ENCODE assay signal across 22 cellular contexts in genomic region chr14:27995688-27996087, GRCh38.
DNase-seq lines count a peak whose midpoint lies in the region; ATAC-seq and TF ChIP-seq lines count a peak whose summit lies in the region.
"Had no signal": no experiment of that assay in that cellular context is flagged by ENCODE, and none has a peak within 500 bp of the region (broad histone marks: within the 10 kb centered on the region; RNA-seq: fewer than 3 reads in every experiment).

No MANE protein-coding gene starts in this region.

- no TSS peak for BruUV-seq in IMR-90 (replicated peaks; lab: Mats Ljungman, UMichigan)

- POLR2A ChIA-PET in IMR-90 (lab: Charles Lee; ENCODE audit: unreplicated experiment) (no interaction called here), GM10248 (lab: Yijun Ruan, JAX) (no interaction called here)

- no peak overlapping the region for H3K9ac ChIP-seq in IMR-90 (ENCODE audit: low read depth, low read length)
- H3K9ac ChIP-seq: GM23248 had no signal

- H2BK5ac ChIP-seq in IMR-90 (ENCODE audit: low read depth, low read length, poor library complexity, severe bottlenecking) = no peak overlapping the region

- H2BK15ac ChIP-seq in IMR-90 (ENCODE audit: low read depth, low read length) = no peak overlapping the region

- H3K79me1 ChIP-seq in IMR-90 (ENCODE audit: low read depth in 1 of 2, low read length in 2 of 2) = no peaks in the 10 kb centered on the region

- no peak overlapping the region for H2AFZ ChIP-seq in IMR-90 (replicated peaks; ENCODE audit: low read length, poor library complexity)
- H2AFZ ChIP-seq: GM23248 had no signal

- intact Hi-C loops in IMR-90 (cut with micrococcal nuclease) = no loop called here

- H2BK20ac ChIP-seq in IMR-90 (ENCODE audit: low read depth, low read length) = no peak overlapping the region

- DNase-seq in IMR-90 (no peak), NCI-H187 treated with DMSO at 0.1 percent for 48 hours (lab: John Stamatoyannopoulos, UW) (peak; percentile 98), NCI-H345 treated with DMSO at 0.1 percent for 48 hours (lab: John Stamatoyannopoulos, UW; ENCODE audit: unreplicated experiment) (peak; percentile 99), epithelial cell of esophagus (ENCODE audit: low read depth) (peak; percentile 14), pons (ENCODE audit: low spot score) (no peak), NCI-H1694 treated with DMSO at 0.1 percent for 48 hours (lab: John Stamatoyannopoulos, UW) (no peak), GM10248 (ENCODE audit: extremely low spot score) (no peak)
- DNase-seq: activated CD4-positive, alpha-beta T cell treated with anti-CD3 and anti-CD28 coated beads for 36 hours; activated CD8-positive, alpha-beta memory T cell treated with anti-CD3 and anti-CD28 coated beads, Interleukin-2, amount 50 U/mL, for 48 hours; effector memory CD4-positive, alpha-beta T cell; GDM1; GM23248; heart right ventricle; KG1; NCI-H1048; OCI-M1; stimulated activated CD4-positive, alpha-beta T cell treated with anti-CD3 and anti-CD28 coated beads, Interleukin-12 subunit alpha, Interleukin-12 subunit beta, amount 100 ng/mL, for 4 hours; stimulated activated naive B cell treated with anti-CD40 and anti-IgM and Interleukin-4, amounts not matched to agents 10 μg/mL and 1 μg/mL and 100 μg/mL, for 72 hours; T-helper 9 cell; tibial artery had no signal

- H3K18ac ChIP-seq in IMR-90 (ENCODE audit: low read depth, low read length) = no peak overlapping the region

- H3K9me3 ChIP-seq in IMR-90 (ENCODE audit: control insufficient read depth, insufficient read depth, low read length) = peaks cover 8% of the 10 kb centered on the region
- H3K9me3 ChIP-seq: tibial artery had no signal

- no peak overlapping the region for H3K14ac ChIP-seq in IMR-90 (replicated peaks; ENCODE audit: low read depth, low read length)

- dilution Hi-C loops in IMR-90 (cut with HindIII; ENCODE audit: low sequenced_read_pairs, unreplicated experiment) = no loop called here

- no peak overlapping the region for H2AK5ac ChIP-seq in IMR-90 (ENCODE audit: low read depth, low read length)

- no peak overlapping the region for H3K56ac ChIP-seq in IMR-90 (ENCODE audit: extremely low read depth, insufficient read depth, low read length)

- no peak overlapping the region for H4K91ac ChIP-seq in IMR-90 (ENCODE audit: insufficient read depth, low read depth, low read length)

- no peaks in the 10 kb centered on the region for H4K20me1 ChIP-seq in IMR-90 (ENCODE audit: insufficient read depth, low read length)

- H3K27me3 ChIP-seq in IMR-90 (ENCODE audit: control insufficient read depth, insufficient read depth, low read length) = no peaks in the 10 kb centered on the region
- H3K27me3 ChIP-seq: heart right ventricle, tibial artery had no signal

- 20% methylated on average over 1 of the region's 5 CpGs; no CpG with 5 or more reads in 1 of the 2 experiments for WGBS in IMR-90 (ENCODE audit: extremely low coverage in 2 of 2, insufficient read length in 1 of 2), 2 experiments

- H4K5ac ChIP-seq in IMR-90 (ENCODE audit: low read depth, low read length) = no peak overlapping the region

- H3K4me3 ChIP-seq in IMR-90 (ENCODE audit: insufficient read depth, low read depth, low read length) (no peak overlapping the region), epithelial cell of esophagus (ENCODE audit: low read length) (no peak overlapping the region)
- H3K4me3 ChIP-seq: GM23248, heart right ventricle, SK-N-MC, tibial artery had no signal

- in situ Hi-C loops in IMR-90 (cut with MboI; ENCODE audit: low sequenced_read_pairs) = no loop called here

- no peak for TF ChIP-seq RAD21 in IMR-90 (IDR thresholded peaks at IDR 0.05; ENCODE audit: low read length)

- no peak overlapping the region for H4K8ac ChIP-seq in IMR-90 (ENCODE audit: low read depth in 2 of 2, low read length in 2 of 2)

- ATAC-seq in IMR-90 (ENCODE audit: low read depth) (no peak), HG03571 (IDR thresholded peaks at IDR 0.05; ENCODE audit: unreplicated experiment) (no peak)
- ATAC-seq: activated CD4-positive, alpha-beta T cell treated with anti-CD3 and anti-CD28 coated beads for 36 hours; heart right ventricle; stimulated activated naive B cell treated with anti-CD40 and anti-IgM and Interleukin-4, amounts not matched to agents 10 μg/mL and 1 μg/mL and 100 μg/mL, for 72 hours had no signal

- H3K36me3 ChIP-seq in IMR-90 (ENCODE audit: control insufficient read depth, insufficient read depth, low read length) = no peaks in the 10 kb centered on the region
- H3K36me3 ChIP-seq: heart right ventricle, tibial artery had no signal

- H3K4me2 ChIP-seq in IMR-90 (ENCODE audit: low read depth, low read length) = no peak overlapping the region

- TF ChIP-seq CTCF in IMR-90 (conservative IDR thresholded peaks at IDR 0.05; ENCODE audit: low read depth, low read length) = no peak
- TF ChIP-seq CTCF in epithelial cell of esophagus (IDR thresholded peaks at IDR 0.05; ENCODE audit: insufficient read depth, low read depth, low read length, missing control alignments) = no peak
- no peak for TF ChIP-seq CTCF in GM10248 (IDR thresholded peaks at IDR 0.05; ENCODE audit: control extremely low read depth, extremely low read depth, low read depth, missing control alignments)

- H2AK9ac ChIP-seq in IMR-90 (replicated peaks; ENCODE audit: low read depth, low read length, poor library complexity) = no peak overlapping the region

- no peak overlapping the region for H2BK120ac ChIP-seq in IMR-90 (ENCODE audit: low read depth, low read length)

- CTCF ChIA-PET in IMR-90 (lab: Yijun Ruan, JAX) (no interaction called here), GM10248 (lab: Yijun Ruan, JAX) (no interaction called here)

- no peaks in the 10 kb centered on the region for H3K9me1 ChIP-seq in IMR-90 (ENCODE audit: insufficient read depth, low read length)

- no peak for TF ChIP-seq POLR2A in IMR-90 (IDR thresholded peaks at IDR 0.05; ENCODE audit: low read depth, low read length)

- H3K4ac ChIP-seq in IMR-90 (ENCODE audit: low read depth, low read length) = no peak overlapping the region

- no peak overlapping the region for H3K23ac ChIP-seq in IMR-90 (ENCODE audit: low read depth, low read length)

- no peak overlapping the region for H3K27ac ChIP-seq in IMR-90 (ENCODE audit: insufficient read depth, low read length)
- H3K27ac ChIP-seq: GM23248, heart right ventricle, SK-N-MC, tibial artery had no signal

- H3K4me1 ChIP-seq in IMR-90 (ENCODE audit: control insufficient read depth, insufficient read depth, low read length) = no peaks in the 10 kb centered on the region
- H3K4me1 ChIP-seq: heart right ventricle, tibial artery had no signal

TF ChIP-seq in IMR-90, 13 proteins besides CTCF, POLR2A, EP300 and RAD21:
- TF ChIP-seq MXI1 (IDR thresholded peaks at IDR 0.05; ENCODE audit: borderline replicate concordance, low read depth, low read length) = no peak
- peak; percentile 74 for TF ChIP-seq CEBPB (IDR thresholded peaks at IDR 0.05; ENCODE audit: low read depth, low read length)

Comparison
In these comparisons a context has a peak if more than half of its experiments do, and no peak if none do; other contexts are left out.
1. DNase-seq: peak in NCI-H187 treated with DMSO at 0.1 percent for 48 hours (single experiment), NCI-H345 treated with DMSO at 0.1 percent for 48 hours (single experiment) and epithelial cell of esophagus (single experiment); none in IMR-90 (single experiment), pons (single experiment), NCI-H1694 treated with DMSO at 0.1 percent for 48 hours (single experiment) and GM10248 (single experiment).